In the genomic region with DNA sequence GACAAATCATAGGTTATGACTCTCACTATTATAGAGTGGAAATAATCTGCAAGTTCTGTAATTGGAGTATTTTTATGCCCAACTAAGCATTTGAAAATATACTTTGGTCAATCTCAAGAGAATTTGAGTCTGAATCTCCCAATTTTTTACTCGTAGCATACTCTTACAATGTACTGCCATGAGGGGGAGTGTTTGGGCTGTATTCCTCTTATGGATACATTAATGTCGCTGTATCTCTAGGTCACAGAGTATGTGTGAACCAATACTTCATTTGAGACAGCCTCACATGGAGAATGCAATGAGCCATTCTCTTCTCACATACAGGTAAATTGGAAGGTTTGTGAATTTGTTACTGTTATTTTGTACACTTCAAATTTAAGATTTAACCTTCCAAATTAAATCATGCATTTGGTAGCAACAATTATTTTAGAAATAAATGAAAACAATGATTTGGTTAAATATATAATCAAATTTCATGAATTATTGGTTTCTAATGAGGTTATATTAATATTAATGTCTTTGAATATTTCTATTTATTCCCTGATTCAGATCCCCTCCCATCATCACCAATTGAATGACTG, we compare ENCODE assay signal across 9 cellular contexts. TPM values are rescaled to one million over a fixed set of nuclear protein-coding genes. Genes with fewer than 3 reads are reported as not detected.
DNase-seq lines count a peak whose midpoint lies in the region; ATAC-seq, FAIRE-seq and TF ChIP-seq lines count a peak whose summit lies in the region.
"Had no signal": no experiment of that assay in that cellular context is flagged by ENCODE, and none has a peak within 500 bp of the region (broad histone marks: within the 10 kb centered on the region; RNA-seq: fewer than 3 reads in every experiment).

No MANE protein-coding gene starts in this region.

- DNase-seq in GM18507 (ENCODE audit: extremely low spot score, insufficient read length, low read depth) (peak; percentile 37), NCI-H1105 treated with DMSO at 0.1 percent for 48 hours (lab: John Stamatoyannopoulos, UW) (peak; percentile 74), SW480 (ENCODE audit: low spot score) (peak; percentile 77), epithelial cell of proximal tubule (ENCODE audit: low read depth) (no peak), natural killer cell (no peak), iPS-NIHi7 (ENCODE audit: extremely low spot score) (no peak)

- H3K4me3 Mint-ChIP-seq in natural killer cell, result no peak overlapping the region

- H3K9me3 Mint-ChIP-seq in natural killer cell, result no peaks in the 10 kb centered on the region

- TF ChIP-seq CTCF in C4-2B (conservative IDR thresholded peaks at IDR 0.05), result peak; percentile 68
- peak; percentile 74 for TF ChIP-seq CTCF in epithelial cell of proximal tubule (conservative IDR thresholded peaks at IDR 0.05; ENCODE audit: low read depth, low read length)
- TF ChIP-seq CTCF in natural killer cell (IDR thresholded peaks at IDR 0.05), result peak; percentile 64

- no peaks in the 10 kb centered on the region for H3K36me3 Mint-ChIP-seq in natural killer cell

- ATAC-seq in HG02852 (IDR thresholded peaks at IDR 0.05; ENCODE audit: unreplicated experiment) (peak; percentile 98), natural killer cell (peak; percentile 84 to 96 (median 88))

- FAIRE-seq in GM18507 (lab: Jason Lieb, UNC), result peak; percentile 93

- H3K4me3 ChIP-seq in epithelial cell of proximal tubule (ENCODE audit: low read depth, low read length), result no peak overlapping the region

- no peak overlapping the region for H3K27ac ChIP-seq in C4-2B

- H3K27ac Mint-ChIP-seq in natural killer cell, result no peak overlapping the region

- intact Hi-C loops in natural killer cell (cut with micrococcal nuclease), result loop anchor here (1.0 kb wide), 2 partner anchors 192 to 204 kb away; no protein-coding TSS in a partner anchor

- peaks cover 0 to 4% of the 10 kb centered on the region in 2 donors for H3K4me1 Mint-ChIP-seq in natural killer cell

- peaks cover 18 to 19% of the 10 kb centered on the region in 2 donors for H3K27me3 Mint-ChIP-seq in natural killer cell (ENCODE audit: low read depth in 2 of 2)

RNA-seq across cellular contexts. Expression of a gene that starts 5.5 kb away (rescaled TPM):
- total RNA-seq in epithelial cell of proximal tubule (3.8 and 3.9 TPM in 2 replicates), natural killer cell (under 1 TPM in 1 of 3 donors, not detected in 2; 0.35 TPM)

RNA-seq across cellular contexts. Expression of a gene that starts 33.4 kb away (rescaled TPM):
- total RNA-seq in epithelial cell of proximal tubule (not detected in 2 replicates), natural killer cell (not detected)
- total RNA-seq: T-helper 2 cell treated with Interferon-gamma antibody and Interleukin-4, amounts not matched to agents 100 ng/mL and 5 ng/mL, for 36 hours had no signal

Comparison
In these comparisons a context has a peak if more than half of its experiments do, and no peak if none do; other contexts are left out.
1. DNase-seq: peak in GM18507 (single experiment), NCI-H1105 treated with DMSO at 0.1 percent for 48 hours (single experiment) and SW480 (single experiment); none in epithelial cell of proximal tubule (single experiment), natural killer cell (single experiment) and iPS-NIHi7 (single experiment).
2. Peak in every context shown above with its lines, with median percentiles within 50 percentile points of each other: CTCF ChIP-seq.